Comparison of ENCODE assay signal across 16 cellular contexts in genomic region chr9:110886832-110887231, GRCh38.
DNase-seq lines count a peak whose midpoint lies in the region; ATAC-seq, FAIRE-seq and TF ChIP-seq lines count a peak whose summit lies in the region.
"Had no signal": no experiment of that assay in that cellular context is flagged by ENCODE, and none has a peak within 500 bp of the region (broad histone marks: within the 10 kb centered on the region; RNA-seq: fewer than 3 reads in every experiment).

No MANE protein-coding gene starts in this region.

- no peak for FAIRE-seq in bronchial epithelial cell (lab: Jason Lieb, UNC)
- peak; percentile 5 for FAIRE-seq in islet of Langerhans (lab: Jason Lieb, UNC)

- H3K27me3 ChIP-seq in bronchial epithelial cell (ENCODE audit: control insufficient read depth, insufficient read depth, low read length) (no peaks in the 10 kb centered on the region), SJCRH30 (no peaks in the 10 kb centered on the region)
- H3K27me3 ChIP-seq in CD8-positive, alpha-beta T cell (ENCODE audit: insufficient read depth, low read length) = no peaks in the 10 kb centered on the region

- no peaks in the 10 kb centered on the region for H3K36me3 ChIP-seq in bronchial epithelial cell (ENCODE audit: control insufficient read depth, insufficient read depth, low read length)
- H3K36me3 ChIP-seq in SJCRH30 = no peaks in the 10 kb centered on the region
- H3K36me3 ChIP-seq in CD8-positive, alpha-beta T cell (ENCODE audit: insufficient read depth, low read length) = no peaks in the 10 kb centered on the region

- intact Hi-C loops in CD8-positive, alpha-beta T cell (cut with DNase I, micrococcal nuclease) = no loop called here

- H3K4me3 ChIP-seq in bronchial epithelial cell (ENCODE audit: low read depth, low read length) = no peak overlapping the region
- no peak overlapping the region for H3K4me3 ChIP-seq in SJCRH30
- H3K4me3 ChIP-seq in CD8-positive, alpha-beta T cell (ENCODE audit: low read depth, low read length) = no peak overlapping the region

- peaks cover 23% of the 10 kb centered on the region for H3K36me3 Mint-ChIP-seq in HFFc6 (ENCODE audit: low read depth)
- no peaks in the 10 kb centered on the region for H3K36me3 Mint-ChIP-seq in CD8-positive, alpha-beta T cell
- H3K36me3 Mint-ChIP-seq: IgD-negative memory B cell had no signal

- peak overlapping the region; percentile 85 for H3K27ac Mint-ChIP-seq in HFFc6
- H3K27ac Mint-ChIP-seq in CD8-positive, alpha-beta T cell = no peak overlapping the region
- H3K27ac Mint-ChIP-seq: CD14-positive monocyte, IgD-negative memory B cell had no signal

- peaks cover 3% of the 10 kb centered on the region; the same call in 1 of the 2 replicates for H3K4me1 ChIP-seq in SJCRH30
- no peaks in the 10 kb centered on the region for H3K4me1 ChIP-seq in CD8-positive, alpha-beta T cell (ENCODE audit: insufficient read depth, low read length)

- DNase-seq in HFFc6 (peak; percentile 30), bronchial epithelial cell (ENCODE audit: low read depth) (peak; percentile 31), SJCRH30 (no peak), medulla oblongata (ENCODE audit: extremely low spot score) (no peak)
- DNase-seq in CD8-positive, alpha-beta T cell = no peak
- DNase-seq: activated effector memory CD4-positive, alpha-beta T cell treated with Interleukin-2 at 50 U/mL for 16 hours; cortex of kidney; kidney glomerular epithelial cell; NCI-H1092; occipital lobe; small intestine; T-helper 1 cell had no signal

- CTCF ChIA-PET in CD8-positive, alpha-beta T cell (lab: Charles Lee) = no interaction called here

- ATAC-seq in HG02588 (IDR thresholded peaks at IDR 0.05; ENCODE audit: unreplicated experiment) = no peak
- ATAC-seq in CD8-positive, alpha-beta T cell = no peak

- H3K4me3 Mint-ChIP-seq in HFFc6 = no peak overlapping the region
- H3K4me3 Mint-ChIP-seq in CD8-positive, alpha-beta T cell = no peak overlapping the region
- H3K4me3 Mint-ChIP-seq: CD14-positive monocyte, IgD-negative memory B cell had no signal

- peaks cover 58% of the 10 kb centered on the region for H3K4me1 Mint-ChIP-seq in HFFc6 (ENCODE audit: low read depth)
- no peaks in the 10 kb centered on the region for H3K4me1 Mint-ChIP-seq in CD8-positive, alpha-beta T cell (ENCODE audit: low read depth)
- H3K4me1 Mint-ChIP-seq: IgD-negative memory B cell had no signal

- TF ChIP-seq CTCF in HFFc6 (IDR thresholded peaks at IDR 0.05) = no peak
- TF ChIP-seq CTCF in bronchial epithelial cell (IDR thresholded peaks at IDR 0.05; ENCODE audit: insufficient read depth, low read length, severe bottlenecking) = no peak
- TF ChIP-seq CTCF in CD8-positive, alpha-beta T cell (IDR thresholded peaks at IDR 0.05) = no peak

- no peaks in the 10 kb centered on the region for H3K27me3 Mint-ChIP-seq in HFFc6 (ENCODE audit: insufficient read depth)
- H3K27me3 Mint-ChIP-seq in CD8-positive, alpha-beta T cell (ENCODE audit: low read depth) = no peaks in the 10 kb centered on the region
- H3K27me3 Mint-ChIP-seq: IgD-negative memory B cell had no signal

- H3K9me3 Mint-ChIP-seq in HFFc6 = no peaks in the 10 kb centered on the region
- H3K9me3 Mint-ChIP-seq in CD8-positive, alpha-beta T cell = no peaks in the 10 kb centered on the region
- H3K9me3 Mint-ChIP-seq: CD14-positive monocyte had no signal

- no peaks in the 10 kb centered on the region for H3K9me3 ChIP-seq in SJCRH30 (replicated peaks)
- H3K9me3 ChIP-seq in CD8-positive, alpha-beta T cell (ENCODE audit: low read length) = no peaks in the 10 kb centered on the region

- POLR2A ChIA-PET in CD8-positive, alpha-beta T cell (lab: Charles Lee) = no interaction called here

- no peak overlapping the region for H3K27ac ChIP-seq in SJCRH30
- no peak overlapping the region for H3K27ac ChIP-seq in CD8-positive, alpha-beta T cell (ENCODE audit: low read depth, low read length)

Comparison
In these comparisons a context has a peak if more than half of its experiments do, and no peak if none do; other contexts are left out.
1. DNase-seq: peak in HFFc6 (single experiment) and bronchial epithelial cell (single experiment); none in SJCRH30 (0 of 2), medulla oblongata (single experiment) and CD8-positive, alpha-beta T cell (0 of 7).